Comparison of ENCODE assay signal across 11 cellular contexts in the genomic region with DNA sequence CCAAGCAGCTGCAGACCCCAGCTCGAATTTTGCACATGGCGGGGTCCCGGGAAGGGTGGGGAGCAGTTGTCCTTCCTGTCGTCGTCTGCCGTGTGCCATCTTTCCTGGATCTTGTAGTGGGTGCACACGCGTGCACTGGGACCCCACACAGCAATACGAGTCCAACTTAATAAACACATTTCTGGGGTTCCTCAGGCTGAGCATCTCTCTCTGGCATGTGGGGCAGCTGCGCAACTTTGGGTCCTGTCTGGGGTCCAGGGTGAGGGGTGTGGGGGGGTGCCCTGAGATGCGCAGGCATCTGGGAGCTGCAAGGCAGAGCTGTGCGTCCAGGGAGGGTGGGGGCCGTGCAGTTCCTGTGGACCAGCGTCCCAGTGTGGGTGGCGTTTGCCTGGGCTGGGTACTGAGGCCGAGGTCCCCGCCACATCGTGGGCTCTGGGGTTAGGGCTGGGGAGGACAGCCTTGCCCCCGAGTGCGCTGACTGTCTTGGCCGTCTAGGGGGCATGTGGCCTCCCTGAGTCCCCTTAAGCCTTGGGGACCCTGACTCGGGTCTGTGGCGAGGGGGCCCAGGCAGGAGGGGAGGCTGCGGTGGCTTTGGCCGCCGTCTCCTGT. TPM values are rescaled to one million over a fixed set of nuclear protein-coding genes. Genes with fewer than 3 reads are reported as not detected.
A peak's percentile ranks its signal among the peaks of the same experiment; 100 is the strongest.
DNase-seq lines count a peak whose midpoint lies in the region; ATAC-seq and TF ChIP-seq lines count a peak whose summit lies in the region.
"Had no signal": no experiment of that assay in that cellular context is flagged by ENCODE, and none has a peak within 500 bp of the region (broad histone marks: within the 10 kb centered on the region; RNA-seq: fewer than 3 reads in every experiment).

No MANE protein-coding gene starts in this region.

- H3K9ac ChIP-seq in NT2/D1 (ENCODE audit: insufficient read length, low read depth), result peak overlapping the region; percentile 79

- peak overlapping the region; percentile 99 for H3K27ac ChIP-seq in foreskin keratinocyte
- H3K27ac ChIP-seq: SK-N-MC had no signal

- H3K4me3 ChIP-seq in NT2/D1 (ENCODE audit: insufficient read length, low read depth), result no peak overlapping the region

- H3K36me3 Mint-ChIP-seq in CD14-positive monocyte (peaks cover 16 to 19% of the 10 kb centered on the region in 2 donors), type B pancreatic cell (no peaks in the 10 kb centered on the region)

- H3K9me3 Mint-ChIP-seq in CD14-positive monocyte (peaks cover 0 to 3% (median 0%) of the 10 kb centered on the region in 7 donors), type B pancreatic cell (no peaks in the 10 kb centered on the region)

- H3K27ac Mint-ChIP-seq in CD14-positive monocyte, result peak overlapping the region in 2 of 7 donors; percentile 25 to 63
- no peak overlapping the region for H3K27ac Mint-ChIP-seq in type B pancreatic cell

- peaks cover 31% of the 10 kb centered on the region for H3K36me3 ChIP-seq in NT2/D1 (ENCODE audit: insufficient read depth, insufficient read length, low read length)

- H3K4me3 Mint-ChIP-seq in CD14-positive monocyte, result peak overlapping the region; percentile 67 to 76
- H3K4me3 Mint-ChIP-seq in type B pancreatic cell, result no peak overlapping the region

- H3K4me1 ChIP-seq in NT2/D1 (ENCODE audit: insufficient read depth, insufficient read length) (peaks cover 12% of the 10 kb centered on the region), foreskin keratinocyte (peaks cover 3% of the 10 kb centered on the region)

- no peak for ATAC-seq in foreskin keratinocyte
- no peak for ATAC-seq in esophagus mucosa

- no peak for TF ChIP-seq CTCF in CD14-positive monocyte (IDR thresholded peaks at IDR 0.05)
- TF ChIP-seq CTCF in foreskin keratinocyte (conservative IDR thresholded peaks at IDR 0.05), result no peak
- TF ChIP-seq CTCF in type B pancreatic cell (conservative IDR thresholded peaks at IDR 0.05), result no peak

- DNase-seq in CD14-positive monocyte (ENCODE audit: low spot score) (no peak), NT2/D1 (ENCODE audit: low read depth, low spot score) (no peak), foreskin keratinocyte (no peak), pons (ENCODE audit: low spot score) (no peak), type B pancreatic cell (ENCODE audit: extremely low spot score, unreplicated experiment) (no peak)
- DNase-seq: DND-41, erythroblast, NCI-H345, sigmoid colon had no signal

- peaks cover 24% of the 10 kb centered on the region for H3K27me3 ChIP-seq in NT2/D1 (ENCODE audit: insufficient read depth, insufficient read length)
- H3K27me3 ChIP-seq in foreskin keratinocyte, result peaks cover 5% of the 10 kb centered on the region

- H3K9me3 ChIP-seq in NT2/D1 (ENCODE audit: insufficient read depth, low read length), result no peaks in the 10 kb centered on the region
- H3K9me3 ChIP-seq: sigmoid colon had no signal

- intact Hi-C loops in CD14-positive monocyte (cut with micrococcal nuclease), result loop anchor here in 1 of 2 donors (10.0 kb wide), 1 partner anchor 61 kb away; no protein-coding TSS in a partner anchor

- peaks cover 14% of the 10 kb centered on the region for H3K4me1 Mint-ChIP-seq in CD14-positive monocyte
- H3K4me1 Mint-ChIP-seq in type B pancreatic cell (ENCODE audit: unreplicated experiment), result no peaks in the 10 kb centered on the region

- H3K27me3 Mint-ChIP-seq in CD14-positive monocyte (ENCODE audit: low read depth in 3 of 3) (peaks cover 29 to 48% (median 37%) of the 10 kb centered on the region in 3 donors), type B pancreatic cell (peaks cover 26% of the 10 kb centered on the region)

RNA-seq across cellular contexts. Expression of a gene that starts 0.7 kb away (rescaled TPM):
- polyA plus RNA-seq in CD14-positive monocyte (under 1 TPM; 0.21 to 0.62 TPM), foreskin keratinocyte (3.4 and 4.2 TPM in 2 replicates)
- total RNA-seq in foreskin keratinocyte (3.0 and 4.6 TPM in 2 replicates), esophagus mucosa (26.4 TPM), type B pancreatic cell (ENCODE audit: low replicate concordance) (6.4 and 16.7 TPM in 2 replicates)
- total RNA-seq: sigmoid colon had no signal

RNA-seq across cellular contexts. Expression of a gene that starts 5.2 kb away (rescaled TPM):
- polyA plus RNA-seq in CD14-positive monocyte (under 1 TPM; 0.31 to 0.71 TPM), foreskin keratinocyte (17.2 and 17.5 TPM in 2 replicates)
- total RNA-seq in foreskin keratinocyte (16.4 and 16.6 TPM in 2 replicates), esophagus mucosa (5.8 TPM), type B pancreatic cell (ENCODE audit: low replicate concordance) (31.5 and 42.2 TPM in 2 replicates)

RNA-seq across cellular contexts. Expression of a gene that starts 6.6 kb away (rescaled TPM):
- polyA plus RNA-seq in CD14-positive monocyte (10 to 100 TPM; 34.5 to 35.8 TPM), foreskin keratinocyte (53.5 and 99.0 TPM in 2 replicates)
- total RNA-seq in foreskin keratinocyte (60.1 and 112 TPM in 2 replicates), esophagus mucosa (68.1 TPM), type B pancreatic cell (ENCODE audit: low replicate concordance) (75.1 and 87.2 TPM in 2 replicates)

RNA-seq across cellular contexts. Expression of a gene that starts 16.3 kb away (rescaled TPM):
- not detected for polyA plus RNA-seq in CD14-positive monocyte
- total RNA-seq in foreskin keratinocyte, result not detected in 2 replicates
- polyA plus RNA-seq in foreskin keratinocyte, result not detected in 2 replicates
- not detected for total RNA-seq in esophagus mucosa
- total RNA-seq in type B pancreatic cell (ENCODE audit: low replicate concordance), result 0.34 and 0.62 TPM in 2 replicates

RNA-seq across cellular contexts. Expression of a gene that starts 34.3 kb away (rescaled TPM):
- 1 to 10 TPM; 1.4 to 2.0 TPM for polyA plus RNA-seq in CD14-positive monocyte
- 4.3 and 8.6 TPM in 2 replicates for total RNA-seq in foreskin keratinocyte
- polyA plus RNA-seq in foreskin keratinocyte, result 6.4 and 13.9 TPM in 2 replicates
- total RNA-seq in esophagus mucosa, result 15.7 TPM
- total RNA-seq in type B pancreatic cell (ENCODE audit: low replicate concordance), result 37.6 and 54.1 TPM in 2 replicates
